1 cellular context compared by ENCODE assay signal in genomic region chr7:32957326-32958045, GRCh38.
TF ChIP-seq lines count a peak whose summit lies in the region.

FKBP9 (plus strand) TSS chr7:32957440; CDS start chr7:32957574, 134 bp downstream.

TF ChIP-seq in HepG2, 621 proteins besides CTCF, POLR2A, EP300 and RAD21 (continued from another document and continues in another):
- 0 out of 2 replicates have a peak, but pooled peaks have one; percentile 10 for TF ChIP-seq KIAA2018 (CRISPR knock-in tag; IDR thresholded peaks at IDR 0.05; ENCODE audit: borderline replicate concordance)
- peak; percentile 89 for TF ChIP-seq ZNF18 (CRISPR knock-in tag; IDR thresholded peaks at IDR 0.05; ENCODE audit: insufficient replicate concordance)
- TF ChIP-seq ZNF75D (CRISPR knock-in tag; IDR thresholded peaks at IDR 0.05; ENCODE audit: borderline replicate concordance) = no peak
- TF ChIP-seq THAP7 (CRISPR knock-in tag; IDR thresholded peaks at IDR 0.05) = no peak
- TF ChIP-seq KLF11 (CRISPR knock-in tag; IDR thresholded peaks at IDR 0.05) = no peak
- TF ChIP-seq ZC3H13 (CRISPR knock-in tag; IDR thresholded peaks at IDR 0.05) = peak; percentile 92
- peak; percentile 40; the same call in 1 of the 2 replicates for TF ChIP-seq GMEB1 (CRISPR knock-in tag; IDR thresholded peaks at IDR 0.05; ENCODE audit: borderline replicate concordance)
- no peak for TF ChIP-seq ONECUT2 (CRISPR knock-in tag; IDR thresholded peaks at IDR 0.05)
- no peak for TF ChIP-seq CEBPZ (IDR thresholded peaks at IDR 0.05; ENCODE audit: low read length)
- TF ChIP-seq ZHX2 (IDR thresholded peaks at IDR 0.05; ENCODE audit: low read depth) = no peak
- no peak; the same call in 1 of the 2 replicates for TF ChIP-seq ZHX2 (CRISPR knock-in tag; IDR thresholded peaks at IDR 0.05; ENCODE audit: borderline replicate concordance)
- TF ChIP-seq ZNF407 (CRISPR knock-in tag; IDR thresholded peaks at IDR 0.05; ENCODE audit: not compliant biosample characterization) = no peak
- no peak for TF ChIP-seq PLRG1 (conservative IDR thresholded peaks at IDR 0.05)
- TF ChIP-seq ISX (CRISPR knock-in tag; conservative IDR thresholded peaks at IDR 0.05) = no peak
- TF ChIP-seq KLF13 (CRISPR knock-in tag; IDR thresholded peaks at IDR 0.05) = peak; percentile 70
